12 cellular contexts compared by ENCODE assay signal in genomic region chr1:206664740-206665139, GRCh38. TPM values are rescaled to one million over a fixed set of nuclear protein-coding genes. Genes with fewer than 3 reads are reported as not detected.
DNase-seq lines count a peak whose midpoint lies in the region; ATAC-seq and TF ChIP-seq lines count a peak whose summit lies in the region.
"Had no signal": no experiment of that assay in that cellular context is flagged by ENCODE, and none has a peak within 500 bp of the region (broad histone marks: within the 10 kb centered on the region; RNA-seq: fewer than 3 reads in every experiment).

No MANE protein-coding gene starts in this region.

- H3K79me2 ChIP-seq in HCT116 (ENCODE audit: insufficient read depth, low read length), result no peaks in the 10 kb centered on the region
- no peaks in the 10 kb centered on the region for H3K79me2 ChIP-seq in OCI-LY3 (ENCODE audit: low read length)

- no peak overlapping the region for H3K4me2 ChIP-seq in HCT116 (ENCODE audit: low read length)
- H3K4me2 ChIP-seq in OCI-LY3 (ENCODE audit: low read length), result peak overlapping the region; percentile 92

- POLR2A ChIA-PET in HCT116 (lab: Charles Lee), result interaction anchor here (1.1 to 2.6 kb wide), 3 partner anchors 30 to 52 kb away, joined by 4 to 11 read pairs (median 5); partner anchors contain the start of genes DYRK3 and EIF2D

- peaks cover 18% of the 10 kb centered on the region; the same call in 1 of the 2 replicates for H3K27me3 ChIP-seq in HCT116 (ENCODE audit: insufficient read depth, low read length)
- peaks cover 54% of the 10 kb centered on the region for H3K27me3 ChIP-seq in OCI-LY3 (ENCODE audit: low read depth, low read length)
- peaks cover 0 to 7% (median 0%) of the 10 kb centered on the region in 7 donors for H3K27me3 ChIP-seq in heart right ventricle

- no TSS peak for BruUV-seq in HCT116 (replicated peaks; lab: Mats Ljungman, UMichigan)

- TF ChIP-seq CTCF in HCT116 (IDR thresholded peaks at IDR 0.05 in 2 of 3, conservative IDR thresholded peaks at IDR 0.05 in 1 of 3; ENCODE audit: borderline replicate concordance in 1 of 3, insufficient read depth in 1 of 3, low read depth in 2 of 3, low read length in 2 of 3), result no peak
- no peak for TF ChIP-seq CTCF in OCI-LY3 (IDR thresholded peaks at IDR 0.05; ENCODE audit: low read depth, low read length)
- TF ChIP-seq CTCF in heart right ventricle (IDR thresholded peaks at IDR 0.05), result no peak

- no peak overlapping the region for H3K27ac ChIP-seq in HCT116 (ENCODE audit: low read depth, low read length)
- H3K27ac ChIP-seq in OCI-LY3 (ENCODE audit: low read length), result no peak overlapping the region
- peak overlapping the region; percentile 63 to 96 (median 90) for H3K27ac ChIP-seq in heart right ventricle
- H3K27ac ChIP-seq: HL-60, RWPE1 had no signal

- RAD21 ChIA-PET in HCT116 (lab: Charles Lee; ENCODE audit: low non-redundant PET in 1 of 2, low total read pairs in 2 of 2, uncharacterized antibody in 2 of 2, unreplicated experiment in 2 of 2), result interaction anchor here (0.6 to 2.4 kb wide), 7 partner anchors 30 to 175 kb away, joined by 3 to 11 read pairs (median 5); partner anchors contain the start of gene DYRK3 (in 2 of the 2)

- intact Hi-C loops in HCT116 (cut with micrococcal nuclease) (loop anchor here (1.0 kb wide), 3 partner anchors 30 to 174 kb away; no protein-coding TSS in a partner anchor), heart right ventricle (cut with DNase I) (loop anchor here in 9 of 10 donors (1.0 to 5.0 kb wide), 7 partner anchors 20 to 33 kb away; partner anchors contain the start of genes MAPKAPK2 (in 2 of the 9) and DYRK3 (in 1 of the 9)), sciatic nerve (cut with DNase I) (no loop called here)

- H3K4me1 ChIP-seq in HCT116 (ENCODE audit: control insufficient read depth in 1 of 2, insufficient read depth in 2 of 2, low read length in 2 of 2), result no peaks in the 10 kb centered on the region
- H3K4me1 ChIP-seq in OCI-LY3 (ENCODE audit: low read length), result peaks cover 35% of the 10 kb centered on the region
- H3K4me1 ChIP-seq in heart right ventricle, result peaks cover 3 to 71% (median 38%) of the 10 kb centered on the region in 9 donors
- H3K4me1 ChIP-seq: BE2C, HAP-1 had no signal

- CTCF ChIA-PET in HCT116 (lab: Charles Lee), result interaction anchor here (0.7 to 6.8 kb wide), 20 partner anchors 9 to 319 kb away, joined by 3 to 71 read pairs (median 10); partner anchors contain the start of genes DYRK3, EIF2D and IKBKE

- WGBS in heart right ventricle, 2 donors, result 21 to 28% methylated on average over 6 of the region's 6 CpGs

- H3K9me3 ChIP-seq in HCT116 (ENCODE audit: control insufficient read depth in 1 of 2, insufficient read depth in 1 of 2, low read depth in 1 of 2, low read length in 2 of 2) (no peaks in the 10 kb centered on the region), OCI-LY3 (ENCODE audit: insufficient read depth, low read length) (no peaks in the 10 kb centered on the region), heart right ventricle (no peaks in the 10 kb centered on the region)
- H3K9me3 ChIP-seq: BE2C, HAP-1 had no signal

- H3K9ac ChIP-seq in HCT116 (ENCODE audit: low read length) (no peak overlapping the region), OCI-LY3 (ENCODE audit: low read length) (no peak overlapping the region)

- ATAC-seq in HCT116 (peak; percentile 20; the same call in 1 of the 2 replicates), heart right ventricle (peak; percentile 41 to 75 (median 66)), sciatic nerve (peak; percentile 16), HG03432 (IDR thresholded peaks at IDR 0.05; ENCODE audit: unreplicated experiment) (no peak)
- no peak for ATAC-seq in activated CD4-positive, CD25-positive, alpha-beta regulatory T cell treated with anti-CD3 and anti-CD28 coated beads, Interleukin-2, amount 50 U/mL, for 24 hours

- DNase-seq in HCT116 (ENCODE audit: low read depth, low spot score), result no peak
- DNase-seq in heart right ventricle, result no peak
- DNase-seq in sciatic nerve (ENCODE audit: low spot score), result no peak
- DNase-seq in NOMO-1 treated with DMSO at 0.1 percent for 48 hours (lab: John Stamatoyannopoulos, UW; ENCODE audit: unreplicated experiment), result no peak

- no peak for TF ChIP-seq RAD21 in HCT116 (IDR thresholded peaks at IDR 0.05; ENCODE audit: low read depth)

- H3K36me3 ChIP-seq in HCT116 (ENCODE audit: control insufficient read depth in 1 of 2, insufficient read depth in 2 of 2, low read length in 2 of 2), result no peaks in the 10 kb centered on the region
- H3K36me3 ChIP-seq in OCI-LY3 (replicated peaks; ENCODE audit: low read depth, low read length), result no peaks in the 10 kb centered on the region
- no peaks in the 10 kb centered on the region for H3K36me3 ChIP-seq in heart right ventricle
- H3K36me3 ChIP-seq: BE2C, HAP-1 had no signal

- no peaks in the 10 kb centered on the region for H3K9me2 ChIP-seq in HCT116 (ENCODE audit: insufficient read depth)

- no peaks in the 10 kb centered on the region for H4K20me1 ChIP-seq in HCT116 (ENCODE audit: insufficient read depth)
- no peaks in the 10 kb centered on the region for H4K20me1 ChIP-seq in OCI-LY3 (ENCODE audit: insufficient read depth, low read length)

- H2AFZ ChIP-seq in HCT116 (ENCODE audit: low read depth, low read length, poor library complexity, severe bottlenecking), result no peak overlapping the region
- no peak overlapping the region for H2AFZ ChIP-seq in OCI-LY3 (ENCODE audit: low read depth, low read length)

- no peak overlapping the region for H3K4me3 ChIP-seq in HCT116 (replicated peaks in 1 of 2; ENCODE audit: low read depth in 1 of 2, low read length in 2 of 2)
- H3K4me3 ChIP-seq in OCI-LY3 (ENCODE audit: low read length), result peak overlapping the region; percentile 70; the same call in 1 of the 2 replicates
- peak overlapping the region in 8 of 10 donors; percentile 14 to 45 (median 30) for H3K4me3 ChIP-seq in heart right ventricle

- TF ChIP-seq POLR2A in HCT116 (IDR thresholded peaks at IDR 0.05; ENCODE audit: borderline replicate concordance, extremely low read depth, insufficient read depth, insufficient read length), result no peak

TF ChIP-seq in HCT116, 20 proteins besides CTCF, POLR2A, EP300 and RAD21 (continues in another document):
- no peak for TF ChIP-seq FOSL1 (IDR thresholded peaks at IDR 0.05; ENCODE audit: low read depth)
- no peak for TF ChIP-seq SRF (IDR thresholded peaks at IDR 0.05; ENCODE audit: low read depth)
- TF ChIP-seq ZBTB33 (IDR thresholded peaks at IDR 0.05; ENCODE audit: extremely low read depth, insufficient replicate concordance, low read length), result no peak
- no peak for TF ChIP-seq SP1 (IDR thresholded peaks at IDR 0.05; ENCODE audit: low read depth)
- TF ChIP-seq REST (IDR thresholded peaks at IDR 0.05; ENCODE audit: low read depth), result no peak
- TF ChIP-seq JUND (IDR thresholded peaks at IDR 0.05), result no peak
- TF ChIP-seq POLR2AphosphoS5 (IDR thresholded peaks at IDR 0.05; ENCODE audit: low read depth, low read length), result no peak
- TF ChIP-seq ZNF274 (IDR thresholded peaks at IDR 0.05; ENCODE audit: low read depth, low read length), result no peak
- no peak for TF ChIP-seq EZH2phosphoT487 (IDR thresholded peaks at IDR 0.05; ENCODE audit: borderline replicate concordance)

RNA-seq across cellular contexts. Expression of gene MAPKAPK2, which starts 20.0 kb away (rescaled TPM):
- total RNA-seq in HCT116 (2021; ENCODE audit: unreplicated experiment) (51.1 TPM), heart right ventricle (100 to 1,000 TPM; 169 to 323 (median 224) TPM), sciatic nerve (56.3 TPM)
- 37.4 and 38.3 TPM in 2 replicates for polyA plus RNA-seq in HCT116 (2012)
- 100 to 1,000 TPM; 101 to 144 TPM for polyA plus RNA-seq in heart right ventricle

RNA-seq across cellular contexts. Expression of gene DYRK3, which starts 29.4 kb away (rescaled TPM):
- total RNA-seq in HCT116 (2021; ENCODE audit: unreplicated experiment) (7.1 TPM), heart right ventricle (10 to 100 TPM; 10.4 to 27.9 (median 20.8) TPM), sciatic nerve (9.5 TPM)
- 2.5 and 3.1 TPM in 2 replicates for polyA plus RNA-seq in HCT116 (2012)
- polyA plus RNA-seq in heart right ventricle, result 10 to 100 TPM in 1 of 2 donors, 1 to 10 TPM in 1; 4.1 to 31.1 TPM
- polyA plus RNA-seq: CD8-positive, alpha-beta memory T cell had no signal

RNA-seq across cellular contexts. Expression of gene EIF2D, which starts 52.5 kb away (rescaled TPM):
- total RNA-seq in HCT116 (2021; ENCODE audit: unreplicated experiment) (54.8 TPM), heart right ventricle (10 to 100 TPM; 26.1 to 32.2 (median 29.5) TPM), sciatic nerve (54.1 TPM)
- 55.0 and 68.5 TPM in 2 replicates for polyA plus RNA-seq in HCT116 (2012)
- polyA plus RNA-seq in heart right ventricle, result 10 to 100 TPM; 16.8 to 35.6 TPM

Comparison
In these comparisons a context has a peak if more than half of its experiments do, and no peak if none do; other contexts are left out.
1. ATAC-seq: peak in HCT116 (single experiment), heart right ventricle (8 of 8) and sciatic nerve (single experiment); none in HG03432 (single experiment) and activated CD4-positive, CD25-positive, alpha-beta regulatory T cell treated with anti-CD3 and anti-CD28 coated beads, Interleukin-2, amount 50 U/mL, for 24 hours (0 of 2).
2. H3K27ac ChIP-seq: peak in heart right ventricle (10 of 10); none in HCT116 (single experiment) and OCI-LY3 (single experiment).
3. H3K4me3 ChIP-seq: peak in OCI-LY3 (single experiment) and heart right ventricle (8 of 10); none in HCT116 (0 of 2).